In genomic region chr6:52641826-52642225, GRCh38 we compare ENCODE assay signal across 15 cellular contexts. TPM values are rescaled to one million over a fixed set of nuclear protein-coding genes. Genes with fewer than 3 reads are reported as not detected.
DNase-seq lines count a peak whose midpoint lies in the region; ATAC-seq and TF ChIP-seq lines count a peak whose summit lies in the region.
"Had no signal": no experiment of that assay in that cellular context is flagged by ENCODE, and none has a peak within 500 bp of the region (broad histone marks: within the 10 kb centered on the region; RNA-seq: fewer than 3 reads in every experiment).

No MANE protein-coding gene starts in this region.

- no peak for DNase-seq in Right ventricle myocardium inferior (ENCODE audit: missing footprints)
- no peak for DNase-seq in cardiac septum (ENCODE audit: low spot score)
- DNase-seq in NCI-H524 treated with DMSO at 0.1 percent for 48 hours (lab: John Stamatoyannopoulos, UW): peak; percentile 78
- DNase-seq in dermis blood vessel endothelial cell: peak; percentile 21
- DNase-seq in spleen: no peak
- DNase-seq in stomach: no peak
- no peak for DNase-seq in putamen (ENCODE audit: low spot score)
- DNase-seq: activated CD4-positive, alpha-beta T cell treated with anti-CD3 and anti-CD28 coated beads, Interleukin-2, amount 10 ng/mL, durations not matched to agents 7 days and 5 days; activated T-cell treated with anti-CD3 and anti-CD28 coated beads, Interleukin-2, amount 50 U/mL, for 24 hours; caudate nucleus; ovary; PC-3; T-cell had no signal

- TF ChIP-seq POLR2A in spleen (IDR thresholded peaks at IDR 0.05) (no peak), stomach (IDR thresholded peaks at IDR 0.05) (no peak)

- no peaks in the 10 kb centered on the region for H3K9me3 ChIP-seq in spleen
- H3K9me3 ChIP-seq in stomach: no peaks in the 10 kb centered on the region
- H3K9me3 ChIP-seq: HAP-1, ovary had no signal

- H3K27ac ChIP-seq in spleen (peak overlapping the region in 6 of 8 donors; percentile 23 to 53 (median 47)), stomach (no peak overlapping the region)
- H3K27ac ChIP-seq: ovary had no signal

- no peak for TF ChIP-seq EP300 in stomach (IDR thresholded peaks at IDR 0.05)

- H3K4me1 ChIP-seq in spleen: peaks cover 0 to 16% (median 12%) of the 10 kb centered on the region in 6 donors
- H3K4me1 ChIP-seq in stomach: peaks cover 0 to 17% (median 6%) of the 10 kb centered on the region in 4 donors

- H3K36me3 ChIP-seq in spleen (no peaks in the 10 kb centered on the region), stomach (no peaks in the 10 kb centered on the region)
- H3K36me3 ChIP-seq: HAP-1, ovary had no signal

- peak; percentile 46 for ATAC-seq in Right ventricle myocardium inferior
- ATAC-seq in GM21717 (IDR thresholded peaks at IDR 0.05; ENCODE audit: unreplicated experiment): no peak
- ATAC-seq: PC-3, T-cell had no signal

- H3K27me3 ChIP-seq in spleen (replicated peaks in 1 of 7) (peaks cover 0 to under 1% (median 0%) of the 10 kb centered on the region in 7 donors), stomach (no peaks in the 10 kb centered on the region)
- H3K27me3 ChIP-seq: ovary had no signal

- intact Hi-C loops in Right ventricle myocardium inferior (cut with DNase I): no loop called here
- intact Hi-C loops in cardiac septum (cut with DNase I): no loop called here
- intact Hi-C loops in spleen (cut with DNase I; ENCODE audit: low total_unique reads): no loop called here
- intact Hi-C loops in stomach (cut with DNase I; ENCODE audit: low total_unique reads): no loop called here

- no peak overlapping the region for H3K4me3 ChIP-seq in spleen
- H3K4me3 ChIP-seq in stomach: no peak overlapping the region
- H3K4me3 ChIP-seq: HAP-1, ovary had no signal

- 6 to 18% (median 8%) methylated on average over 3 of the region's 3 CpGs for whole genome bisulfite sequencing in spleen, 5 donors
- WGBS in stomach, 5 donors: 50 to 73% (median 66%) methylated on average over 3 of the region's 3 CpGs

- TF ChIP-seq CTCF in spleen (IDR thresholded peaks at IDR 0.05 in 8 of 11, conservative IDR thresholded peaks at IDR 0.05 in 3 of 11): no peak
- no peak for TF ChIP-seq CTCF in stomach (IDR thresholded peaks at IDR 0.05)

RNA-seq across cellular contexts. Expression of gene TMEM14A, which starts 29.1 kb away (rescaled TPM):
- 8.7 TPM for total RNA-seq in Right ventricle myocardium inferior
- total RNA-seq in cardiac septum: 8.3 TPM
- total RNA-seq in dermis blood vessel endothelial cell: 20.4 and 22.9 TPM in 2 replicates
- 10 to 100 TPM in 4 of 7 donors, 1 to 10 TPM in 3; 7.5 to 16.0 (median 11.0) TPM for total RNA-seq in spleen
- 10 to 100 TPM; 15.0 to 20.3 (median 16.6) TPM for polyA plus RNA-seq in spleen
- total RNA-seq in stomach: 10 to 100 TPM in 4 of 5 donors, not detected in 1; 10.7 to 29.9 (median 20.8) TPM
- 10 to 100 TPM; 23.2 to 29.4 (median 29.3) TPM for polyA plus RNA-seq in stomach

Comparison
In these comparisons a context has a peak if more than half of its experiments do, and no peak if none do; other contexts are left out.
1. DNase-seq: peak in NCI-H524 treated with DMSO at 0.1 percent for 48 hours (single experiment) and dermis blood vessel endothelial cell (single experiment); none in Right ventricle myocardium inferior (single experiment), cardiac septum (single experiment), spleen (single experiment), stomach (single experiment) and putamen (single experiment).
2. H3K27ac ChIP-seq: peak in spleen (6 of 8); none in stomach (0 of 5).